In the genomic region with DNA sequence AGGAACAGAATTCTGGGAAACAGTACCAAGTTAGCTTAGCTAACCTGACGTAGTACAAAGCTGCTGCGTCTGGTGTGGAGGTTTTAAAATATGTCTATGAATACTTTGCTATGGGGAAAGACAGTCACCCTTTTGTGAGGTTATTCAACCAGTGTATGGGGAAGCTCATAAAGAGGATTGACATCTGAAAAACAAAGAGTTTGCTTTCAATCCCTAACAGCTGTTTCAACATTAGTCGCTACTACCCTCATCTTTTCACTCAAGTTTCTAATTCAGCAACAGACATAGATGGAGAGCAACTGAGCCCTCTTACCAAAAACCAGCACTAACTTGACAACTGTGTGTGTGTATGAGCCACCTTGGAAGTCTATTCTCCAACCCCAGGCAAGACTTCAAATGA, we compare ENCODE assay signal across 20 cellular contexts. TPM values are rescaled to one million over a fixed set of nuclear protein-coding genes. Genes with fewer than 3 reads are reported as not detected.
"Had no signal": no experiment of that assay in that cellular context is flagged by ENCODE, and none has a peak within 500 bp of the region (broad histone marks: within the 10 kb centered on the region; RNA-seq: fewer than 3 reads in every experiment).

No MANE protein-coding gene starts in this region.

- DNase-seq: activated CD4-positive, alpha-beta T cell treated with anti-CD3 and anti-CD28 coated beads for 4 hours; activated CD4-positive, alpha-beta T cell treated with anti-CD3 and anti-CD28 coated beads, Interleukin-2, amount 50 U/mL, for 4 hours; activated CD4-positive, CD25-positive, alpha-beta regulatory T cell; activated CD8-positive, alpha-beta T cell treated with anti-CD3 and anti-CD28 coated beads, Interleukin-2, amount 10 ng/mL, durations not matched to agents 7 days and 5 days; activated effector memory CD4-positive, alpha-beta T cell treated with anti-CD3 and anti-CD28 coated beads, Interleukin-2, amount 50 U/mL, for 16 hours; activated naive CD4-positive, alpha-beta T cell treated with Interleukin-2 at 50 U/mL for 16 hours; activated T-cell treated with anti-CD3 and anti-CD28 coated beads, Interleukin-2, amount 50 U/mL, for 24 hours; amygdala; Karpas-422; NCI-H1048; NCI-H187; NCI-H2081; NCI-H526; PC-3; SHP77 treated with DMSO at 0.1 percent for 48 hours; T-cell; T-helper 2 cell; T1000 had no signal

- H3K27ac ChIP-seq: VCaP had no signal

- ATAC-seq: activated CD8-positive, alpha-beta T cell treated with anti-CD3 and anti-CD28 coated beads, Interleukin-2, amount 10 ng/mL, durations not matched to agents 7 days and 5 days; PC-3; T-cell had no signal

- FAIRE-seq: astrocyte had no signal

RNA-seq across cellular contexts. Expression of gene TMEFF1, which starts 53.8 kb away (rescaled TPM):
- total RNA-seq: activated CD8-positive, alpha-beta T cell treated with anti-CD3 and anti-CD28 coated beads, Interleukin-2, amount 10 ng/mL, durations not matched to agents 7 days and 5 days; PC-3 had no signal
